Comparison of ENCODE assay signal across 8 cellular contexts in the genomic region with DNA sequence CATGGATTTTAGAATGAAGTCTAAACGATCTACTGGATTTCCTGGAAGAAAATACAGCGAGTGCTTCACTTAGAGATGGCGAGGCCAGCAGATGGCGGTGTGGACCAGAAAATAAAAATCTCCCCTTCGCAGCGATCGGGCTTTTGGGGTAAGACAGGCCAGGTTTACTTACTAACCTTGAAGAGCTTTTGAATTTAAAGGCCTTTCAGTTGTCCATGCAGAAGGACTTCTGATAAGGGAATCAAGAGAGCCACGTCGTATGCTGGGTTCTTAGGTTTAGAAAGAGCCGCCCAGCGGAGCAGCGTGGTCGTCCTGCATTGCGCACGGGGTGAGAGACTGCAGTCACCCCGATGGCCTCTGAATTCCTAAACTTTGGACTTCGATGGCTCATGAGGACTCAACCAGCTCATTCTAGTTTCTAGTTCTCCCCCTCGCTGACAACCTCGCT.
DNase-seq lines count a peak whose midpoint lies in the region; ATAC-seq and TF ChIP-seq lines count a peak whose summit lies in the region.

No MANE protein-coding gene starts in this region.

- H3K4me2 ChIP-seq in Karpas-422 (ENCODE audit: low read depth, low read length, poor library complexity, severe bottlenecking) (no peak overlapping the region), OCI-LY1 (ENCODE audit: low read length) (no peak overlapping the region)

- H3K4me1 Mint-ChIP-seq in activated naive CD8-positive, alpha-beta T cell treated with anti-CD3 and anti-CD28 coated beads, Interleukin-2, amount 50 U/mL, for 24 hours, result peaks cover 3% of the 10 kb centered on the region

- H3K36me3 Mint-ChIP-seq in activated naive CD8-positive, alpha-beta T cell treated with anti-CD3 and anti-CD28 coated beads, Interleukin-2, amount 50 U/mL, for 24 hours (ENCODE audit: low read depth), result no peaks in the 10 kb centered on the region

- H3K9ac ChIP-seq in Karpas-422 (ENCODE audit: low read length), result no peak overlapping the region
- H3K9ac ChIP-seq in OCI-LY1 (ENCODE audit: low read length), result no peak overlapping the region

- no peaks in the 10 kb centered on the region for H3K9me2 ChIP-seq in Karpas-422 (replicated peaks; ENCODE audit: insufficient read depth, low read length)
- H3K9me2 ChIP-seq in OCI-LY1 (ENCODE audit: low read depth, low read length), result no peaks in the 10 kb centered on the region

- no peak overlapping the region for H3K27ac Mint-ChIP-seq in activated naive CD8-positive, alpha-beta T cell treated with anti-CD3 and anti-CD28 coated beads, Interleukin-2, amount 50 U/mL, for 24 hours

- TF ChIP-seq CTCF in OCI-LY1 (IDR thresholded peaks at IDR 0.05; ENCODE audit: low read length) (peak; percentile 78), left ventricle myocardium inferior (IDR thresholded peaks at IDR 0.05; ENCODE audit: borderline replicate concordance) (peak; percentile 80), retinal pigment epithelial cell (conservative IDR thresholded peaks at IDR 0.05; ENCODE audit: low read depth, low read length) (peak; percentile 74)

- no peaks in the 10 kb centered on the region for H3K27me3 ChIP-seq in Karpas-422 (ENCODE audit: low read length)
- no peaks in the 10 kb centered on the region for H3K27me3 ChIP-seq in OCI-LY1 (ENCODE audit: insufficient read depth, low read length)
- H3K27me3 ChIP-seq in left ventricle myocardium inferior (ENCODE audit: low read depth), result peaks cover 79% of the 10 kb centered on the region

- H3K9me3 ChIP-seq in Karpas-422 (ENCODE audit: low read length) (no peaks in the 10 kb centered on the region), OCI-LY1 (ENCODE audit: low read length) (no peaks in the 10 kb centered on the region), left ventricle myocardium inferior (replicated peaks) (no peaks in the 10 kb centered on the region)

- no peaks in the 10 kb centered on the region for H3F3A ChIP-seq in OCI-LY1 (ENCODE audit: insufficient read depth, low read length)

- intact Hi-C loops in left ventricle myocardium inferior (cut with micrococcal nuclease), result no loop called here

- H3K9me3 Mint-ChIP-seq in activated naive CD8-positive, alpha-beta T cell treated with anti-CD3 and anti-CD28 coated beads, Interleukin-2, amount 50 U/mL, for 24 hours, result no peaks in the 10 kb centered on the region

- H3K4me3 Mint-ChIP-seq in activated naive CD8-positive, alpha-beta T cell treated with anti-CD3 and anti-CD28 coated beads, Interleukin-2, amount 50 U/mL, for 24 hours, result no peak overlapping the region

- H2AFZ ChIP-seq in Karpas-422 (ENCODE audit: low read length), result no peak overlapping the region
- H2AFZ ChIP-seq in OCI-LY1 (ENCODE audit: low read length), result no peak overlapping the region

- H3K27me3 Mint-ChIP-seq in activated naive CD8-positive, alpha-beta T cell treated with anti-CD3 and anti-CD28 coated beads, Interleukin-2, amount 50 U/mL, for 24 hours, result peaks cover 14% of the 10 kb centered on the region

- H3K27ac ChIP-seq in Karpas-422 (ENCODE audit: low read length) (no peak overlapping the region), OCI-LY1 (ENCODE audit: low read depth, low read length, poor library complexity, severe bottlenecking) (no peak overlapping the region), left ventricle myocardium inferior (replicated peaks) (no peak overlapping the region)

- H3K36me3 ChIP-seq in Karpas-422 (ENCODE audit: insufficient read depth, low read length), result no peaks in the 10 kb centered on the region
- no peaks in the 10 kb centered on the region for H3K36me3 ChIP-seq in OCI-LY1 (ENCODE audit: insufficient read depth, low read length)
- no peaks in the 10 kb centered on the region for H3K36me3 ChIP-seq in left ventricle myocardium inferior

- peak; percentile 78 for DNase-seq in DMS 273 (lab: John Stamatoyannopoulos, UW; ENCODE audit: unreplicated experiment)
- peak; percentile 80 for DNase-seq in Karpas-422
- DNase-seq in activated naive CD8-positive, alpha-beta T cell treated with anti-CD3 and anti-CD28 coated beads, Interleukin-2, amount 50 U/mL, for 24 hours, result peak; percentile 50
- DNase-seq in left ventricle myocardium inferior, result peak; percentile 36
- DNase-seq in retinal pigment epithelial cell (ENCODE audit: low read depth), result no peak
- no peak for DNase-seq in effector CD8-positive, alpha-beta T cell (lab: John Stamatoyannopoulos, UW)

- no peaks in the 10 kb centered on the region for H3K79me2 ChIP-seq in Karpas-422 (ENCODE audit: low read length)
- H3K79me2 ChIP-seq in OCI-LY1 (ENCODE audit: insufficient read depth, low read length), result no peaks in the 10 kb centered on the region

- H3K4me1 ChIP-seq in Karpas-422 (ENCODE audit: low read length), result no peaks in the 10 kb centered on the region
- no peaks in the 10 kb centered on the region for H3K4me1 ChIP-seq in OCI-LY1 (ENCODE audit: insufficient read depth, low read length, severe bottlenecking)
- peaks cover 4% of the 10 kb centered on the region for H3K4me1 ChIP-seq in left ventricle myocardium inferior

- no peak for ATAC-seq in activated naive CD8-positive, alpha-beta T cell treated with anti-CD3 and anti-CD28 coated beads, Interleukin-2, amount 50 U/mL, for 24 hours
- ATAC-seq in HG02884 (IDR thresholded peaks at IDR 0.05; ENCODE audit: unreplicated experiment), result no peak

- H3K4me3 ChIP-seq in Karpas-422 (ENCODE audit: low read length), result no peak overlapping the region
- H3K4me3 ChIP-seq in OCI-LY1 (ENCODE audit: low read depth, low read length, poor library complexity, severe bottlenecking), result no peak overlapping the region
- H3K4me3 ChIP-seq in left ventricle myocardium inferior, result peak overlapping the region; percentile 53
- no peak overlapping the region for H3K4me3 ChIP-seq in retinal pigment epithelial cell (ENCODE audit: low read length)

- H4K20me1 ChIP-seq in Karpas-422 (ENCODE audit: insufficient read depth, low read depth, low read length), result no peaks in the 10 kb centered on the region
- no peaks in the 10 kb centered on the region for H4K20me1 ChIP-seq in OCI-LY1 (ENCODE audit: insufficient read depth, low read length)

Comparison
In these comparisons a context has a peak if more than half of its experiments do, and no peak if none do; other contexts are left out.
1. DNase-seq: peak in DMS 273 (single experiment), Karpas-422 (single experiment), activated naive CD8-positive, alpha-beta T cell treated with anti-CD3 and anti-CD28 coated beads, Interleukin-2, amount 50 U/mL, for 24 hours (single experiment) and left ventricle myocardium inferior (single experiment); none in retinal pigment epithelial cell (single experiment) and effector CD8-positive, alpha-beta T cell (single experiment).
2. Peak in every context shown above with its lines, with median percentiles within 50 percentile points of each other: CTCF ChIP-seq.